8 cellular contexts compared by ENCODE assay signal in the genomic region with DNA sequence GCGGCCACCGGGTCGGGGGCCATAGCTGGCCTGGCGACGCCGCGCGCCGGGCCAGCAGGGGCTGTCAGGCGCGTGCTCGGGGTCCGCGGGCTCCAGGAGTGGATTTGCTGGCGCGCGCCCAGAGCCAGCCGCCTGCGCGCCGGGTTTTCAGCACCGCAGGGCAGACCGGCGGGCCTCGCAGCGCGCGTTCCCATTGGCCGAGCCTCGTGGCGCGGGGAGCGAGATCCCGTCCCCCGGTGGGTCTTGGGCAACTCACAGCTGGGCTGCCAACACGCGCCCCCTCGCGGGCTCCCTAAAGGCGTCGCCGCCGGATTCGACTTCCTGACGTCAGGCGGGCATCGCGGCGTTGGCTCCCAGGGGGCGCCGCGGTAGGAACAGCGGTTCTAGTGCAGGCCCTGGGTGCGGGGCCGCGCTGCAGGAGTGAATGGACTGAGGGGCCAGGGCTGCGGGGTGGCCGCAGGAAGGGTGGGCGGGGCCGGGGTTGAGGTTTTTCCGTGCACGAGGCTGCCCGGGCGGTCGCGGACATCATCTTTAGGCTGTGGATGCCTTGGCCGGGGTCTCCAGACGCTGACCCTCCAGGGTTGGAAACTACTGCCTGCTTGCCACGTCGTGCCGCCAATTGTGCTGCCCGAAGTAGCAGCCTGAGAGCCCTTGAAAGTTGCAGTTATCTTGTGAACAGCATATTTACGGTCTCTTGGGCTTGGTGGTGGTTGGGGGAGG. TPM values are rescaled to one million over a fixed set of nuclear protein-coding genes. Genes with fewer than 3 reads are reported as not detected.
DNase-seq lines count a peak whose midpoint lies in the region; ATAC-seq lines count a peak whose summit lies in the region.

A gene (minus strand): TSS at position 268 of the 720 bp plus-strand sequence. CDS start 74 bp downstream, at position 194.

- H3K4me1 Mint-ChIP-seq in activated CD4-positive, alpha-beta T cell treated with anti-CD3 and anti-CD28 coated beads, Interleukin-2, amount 10 ng/mL, durations not matched to agents 24 days and 14 days, result peaks cover 20% of the 10 kb centered on the region

- intact Hi-C loops in activated CD4-positive, alpha-beta T cell treated with anti-CD3 and anti-CD28 coated beads, Interleukin-2, amount 10 ng/mL, durations not matched to agents 24 days and 14 days (cut with micrococcal nuclease), result loop anchor here (1.0 to 2.0 kb wide), 3 partner anchors 10 to 74 kb away; a partner anchor contains a TSS

- H3K27ac Mint-ChIP-seq in activated CD4-positive, alpha-beta T cell treated with anti-CD3 and anti-CD28 coated beads, Interleukin-2, amount 10 ng/mL, durations not matched to agents 24 days and 14 days, result peak within 1 kb of the TSS; percentile 94

- no peaks in the 10 kb centered on the region for H3K9me3 Mint-ChIP-seq in activated CD4-positive, alpha-beta T cell treated with anti-CD3 and anti-CD28 coated beads, Interleukin-2, amount 10 ng/mL, durations not matched to agents 24 days and 14 days

- ATAC-seq in GM18909 (IDR thresholded peaks at IDR 0.05; ENCODE audit: poor library complexity, unreplicated experiment) (peak; percentile 51), HG03378 (IDR thresholded peaks at IDR 0.05; ENCODE audit: unreplicated experiment) (peak; percentile 48)

- peak within 1 kb of the TSS; percentile 97 for H3K4me3 Mint-ChIP-seq in activated CD4-positive, alpha-beta T cell treated with anti-CD3 and anti-CD28 coated beads, Interleukin-2, amount 10 ng/mL, durations not matched to agents 24 days and 14 days

- H3K27me3 Mint-ChIP-seq in activated CD4-positive, alpha-beta T cell treated with anti-CD3 and anti-CD28 coated beads, Interleukin-2, amount 10 ng/mL, durations not matched to agents 24 days and 14 days, result peaks cover 2% of the 10 kb centered on the region

- peaks cover 35% of the 10 kb centered on the region for H3K36me3 Mint-ChIP-seq in activated CD4-positive, alpha-beta T cell treated with anti-CD3 and anti-CD28 coated beads, Interleukin-2, amount 10 ng/mL, durations not matched to agents 24 days and 14 days (ENCODE audit: low read depth)

- DNase-seq in AG08396 (ENCODE audit: low spot score), result peak; percentile 97
- DNase-seq in NCI-H510A treated with DMSO at 0.1 percent for 48 hours (lab: John Stamatoyannopoulos, UW), result peak; percentile 95
- peak; percentile 95 for DNase-seq in activated CD4-positive, alpha-beta T cell treated with anti-CD3 and anti-CD28 coated beads, Interleukin-2, amount 10 ng/mL, durations not matched to agents 24 days and 14 days
- peak; percentile 92 for DNase-seq in dedifferentiated amniotic fluid mesenchymal stem cell (ENCODE audit: extremely low spot score)
- DNase-seq in left kidney (ENCODE audit: low read depth, low spot score), result peak; percentile 99
- DNase-seq in stimulated activated CD4-positive, alpha-beta T cell treated with anti-CD3 and anti-CD28 coated beads, Interleukin-1b, Interleukin-23, amount 100 ng/mL, for 48 hours, result peak; percentile 86

RNA-seq across cellular contexts. Expression of the gene that starts here (rescaled TPM):
- 92.5 and 94.7 TPM in 2 replicates for total RNA-seq in activated CD4-positive, alpha-beta T cell treated with anti-CD3 and anti-CD28 coated beads, Interleukin-2, amount 10 ng/mL, durations not matched to agents 24 days and 14 days

Comparison
In these comparisons a context has a peak if more than half of its experiments do, and no peak if none do; other contexts are left out.
1. Peak in every context shown above with its lines: DNase-seq and ATAC-seq.